ENCODE assay signal across 26 cellular contexts in the genomic region with DNA sequence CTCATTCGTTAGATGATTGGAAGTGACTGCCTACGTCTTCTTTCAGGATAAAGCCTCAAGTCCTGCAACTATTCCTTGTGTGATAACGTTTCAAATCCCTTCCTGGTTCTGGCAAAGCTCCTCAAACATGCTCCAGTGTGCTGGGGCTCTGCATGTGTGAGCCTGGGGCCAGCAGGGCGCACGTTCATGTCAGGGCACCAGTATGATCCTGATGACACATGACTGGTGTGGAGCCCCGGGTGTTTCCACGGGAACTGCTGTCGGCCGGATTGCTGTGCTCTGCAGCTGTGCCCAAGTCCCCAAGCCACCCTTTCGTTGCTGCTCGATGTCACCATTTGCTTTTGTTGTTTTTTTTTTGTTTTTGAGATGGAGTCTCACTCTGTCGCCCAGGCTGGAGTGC. TPM values are rescaled to one million over a fixed set of nuclear protein-coding genes. Genes with fewer than 3 reads are reported as not detected.
"Had no signal": no experiment of that assay in that cellular context is flagged by ENCODE, and none has a peak within 500 bp of the region (broad histone marks: within the 10 kb centered on the region; RNA-seq: fewer than 3 reads in every experiment).

No MANE protein-coding gene starts in this region.

- FAIRE-seq: TTC549 had no signal

- H3K4me3 Mint-ChIP-seq: activated naive CD8-positive, alpha-beta T cell; activated T-cell treated with anti-CD3 and anti-CD28 coated beads, Interleukin-2, amount 50 U/mL, for 24 hours; central memory CD8-positive, alpha-beta T cell; endodermal cell; stimulated activated effector memory CD8-positive, alpha-beta T cell treated with anti-CD3 and anti-CD28 coated beads, Interleukin-12 subunit alpha, Interleukin-12 subunit beta, amount 100 ng/mL, for 72 hours had no signal

- H3K27ac Mint-ChIP-seq: activated naive CD8-positive, alpha-beta T cell; activated T-cell treated with anti-CD3 and anti-CD28 coated beads, Interleukin-2, amount 50 U/mL, for 24 hours; activated T-helper 17 cell treated with anti-CD3 and anti-CD28 coated beads, Interleukin-2, amount 50 U/mL, for 72 hours; endodermal cell; stimulated activated effector memory CD8-positive, alpha-beta T cell treated with anti-CD3 and anti-CD28 coated beads, Interleukin-12 subunit alpha, Interleukin-12 subunit beta, amount 100 ng/mL, for 72 hours; stimulated activated naive CD8-positive, alpha-beta T cell treated with anti-CD3 and anti-CD28 coated beads, Interleukin-15, amount 100 ng/mL, for 72 hours had no signal

- ATAC-seq: activated T-helper 17 cell treated with anti-CD3 and anti-CD28 coated beads, Interleukin-2, amount 50 U/mL, for 72 hours; gastrocnemius medialis; heart left ventricle; naive thymus-derived CD4-positive, alpha-beta T cell; psoas muscle; right cardiac atrium; stimulated activated effector memory CD8-positive, alpha-beta T cell treated with anti-CD3 and anti-CD28 coated beads, Interleukin-12 subunit alpha, Interleukin-12 subunit beta, amount 100 ng/mL, for 72 hours; stimulated activated naive CD8-positive, alpha-beta T cell treated with anti-CD3 and anti-CD28 coated beads, Interleukin-15, amount 100 ng/mL, for 72 hours had no signal

- H3K9me3 Mint-ChIP-seq: activated T-cell treated with anti-CD3 and anti-CD28 coated beads, Interleukin-2, amount 50 U/mL, for 24 hours; central memory CD8-positive, alpha-beta T cell; stimulated activated naive CD8-positive, alpha-beta T cell treated with anti-CD3 and anti-CD28 coated beads, Interleukin-15, amount 100 ng/mL, for 72 hours had no signal

- DNase-seq: activated CD4-positive, alpha-beta T cell treated with anti-CD3 and anti-CD28 coated beads for 1 hour; activated CD4-positive, alpha-beta T cell treated with anti-CD3 and anti-CD28 coated beads, Interleukin-2, amount 50 U/mL, for 4 hours; activated CD8-positive, alpha-beta memory T cell treated with anti-CD3 and anti-CD28 coated beads for 24 hours; activated CD8-positive, alpha-beta memory T cell treated with anti-CD3 and anti-CD28 coated beads, Interleukin-2, amount 50 U/mL, for 4 hours; activated T-cell treated with anti-CD3 and anti-CD28 coated beads, Interleukin-2, amount 50 U/mL, for 24 hours; adrenal gland; endodermal cell; esophagus squamous epithelium; gastrocnemius medialis; islet precursor cell; naive thymus-derived CD4-positive, alpha-beta T cell; stimulated activated CD4-positive, alpha-beta T cell treated with anti-CD3 and anti-CD28 coated beads, Interleukin-12 subunit alpha, Interleukin-12 subunit beta, amount 100 ng/mL, for 4 hours; stimulated activated naive CD8-positive, alpha-beta T cell treated with anti-CD3 and anti-CD28 coated beads, Interleukin-15, amount 100 ng/mL, for 72 hours; T-helper 1 cell; uterus had no signal

- H3K36me3 Mint-ChIP-seq: activated naive CD8-positive, alpha-beta T cell; naive thymus-derived CD4-positive, alpha-beta T cell; stimulated activated effector memory CD8-positive, alpha-beta T cell treated with anti-CD3 and anti-CD28 coated beads, Interleukin-12 subunit alpha, Interleukin-12 subunit beta, amount 100 ng/mL, for 72 hours had no signal

- H3K27me3 Mint-ChIP-seq: activated naive CD8-positive, alpha-beta T cell; activated T-cell treated with anti-CD3 and anti-CD28 coated beads, Interleukin-2, amount 50 U/mL, for 24 hours; activated T-helper 17 cell treated with anti-CD3 and anti-CD28 coated beads, Interleukin-2, amount 50 U/mL, for 72 hours; central memory CD8-positive, alpha-beta T cell; naive thymus-derived CD4-positive, alpha-beta T cell; stimulated activated naive CD8-positive, alpha-beta T cell treated with anti-CD3 and anti-CD28 coated beads, Interleukin-15, amount 100 ng/mL, for 72 hours had no signal

- H3K4me1 Mint-ChIP-seq: activated T-helper 17 cell treated with anti-CD3 and anti-CD28 coated beads, Interleukin-2, amount 50 U/mL, for 72 hours; central memory CD8-positive, alpha-beta T cell; endodermal cell had no signal

RNA-seq across cellular contexts. Expression of gene KRTAP10-1, which starts 21.3 kb away (rescaled TPM):
- total RNA-seq: activated T-helper 17 cell treated with anti-CD3 and anti-CD28 coated beads, Interleukin-2, amount 50 U/mL, for 72 hours; adrenal gland; ascending aorta; endodermal cell; esophagus squamous epithelium; gastrocnemius medialis; heart left ventricle; lung microvascular endothelial cell; naive thymus-derived CD4-positive, alpha-beta T cell; ovary; psoas muscle; right cardiac atrium; uterus had no signal

RNA-seq across cellular contexts. Expression of gene KRTAP10-2, which starts 32.6 kb away (rescaled TPM):
- total RNA-seq: activated T-helper 17 cell treated with anti-CD3 and anti-CD28 coated beads, Interleukin-2, amount 50 U/mL, for 72 hours; adrenal gland; ascending aorta; endodermal cell; esophagus squamous epithelium; gastrocnemius medialis; heart left ventricle; lung microvascular endothelial cell; naive thymus-derived CD4-positive, alpha-beta T cell; ovary; psoas muscle; right cardiac atrium; uterus had no signal

RNA-seq across cellular contexts. Expression of gene KRTAP10-3, which starts 39.9 kb away (rescaled TPM):
- total RNA-seq: activated T-helper 17 cell treated with anti-CD3 and anti-CD28 coated beads, Interleukin-2, amount 50 U/mL, for 72 hours; adrenal gland; ascending aorta; endodermal cell; esophagus squamous epithelium; gastrocnemius medialis; heart left ventricle; lung microvascular endothelial cell; naive thymus-derived CD4-positive, alpha-beta T cell; ovary; psoas muscle; right cardiac atrium; uterus had no signal

RNA-seq across cellular contexts. Expression of gene KRTAP10-4, which starts 54.8 kb away (rescaled TPM):
- total RNA-seq: activated T-helper 17 cell treated with anti-CD3 and anti-CD28 coated beads, Interleukin-2, amount 50 U/mL, for 72 hours; adrenal gland; ascending aorta; endodermal cell; esophagus squamous epithelium; gastrocnemius medialis; heart left ventricle; lung microvascular endothelial cell; naive thymus-derived CD4-positive, alpha-beta T cell; ovary; psoas muscle; right cardiac atrium; uterus had no signal
